Comparison of ENCODE assay signal across 8 cellular contexts in the genomic region with DNA sequence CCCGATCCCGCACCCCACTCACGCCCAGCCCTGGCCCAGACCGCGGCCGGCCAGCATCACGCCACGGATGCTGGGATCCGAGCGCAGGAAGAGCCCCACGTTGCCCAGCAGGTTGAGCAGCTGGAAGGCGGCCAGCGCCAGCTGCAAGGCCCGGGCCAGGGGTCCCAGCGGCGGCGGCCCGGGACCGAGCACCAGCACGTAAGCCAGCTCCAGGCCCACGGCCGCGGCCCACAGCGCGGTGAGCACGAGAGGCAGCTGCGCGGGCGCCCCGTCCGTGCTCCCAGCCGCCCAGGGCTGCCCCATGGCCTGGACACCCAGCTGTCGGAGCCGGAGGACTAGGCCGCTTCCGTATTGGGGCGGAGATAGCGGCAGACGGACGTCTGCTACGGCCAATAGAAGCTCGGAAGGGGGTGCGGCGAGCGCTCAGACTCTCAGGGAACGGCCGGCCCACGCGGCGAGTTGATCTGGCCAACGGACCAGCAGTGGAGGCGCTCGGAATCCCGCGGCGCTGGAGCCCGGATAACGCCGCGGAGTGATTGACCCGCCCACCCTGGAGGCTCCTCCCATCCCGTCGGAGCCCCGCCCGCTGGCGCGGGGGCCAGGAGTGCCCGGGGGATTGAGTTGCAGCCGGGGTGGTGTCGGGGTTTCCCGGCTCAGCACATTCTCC. TPM values are rescaled to one million over a fixed set of nuclear protein-coding genes. Genes with fewer than 3 reads are reported as not detected.
A peak's percentile ranks its signal among the peaks of the same experiment; 100 is the strongest.
DNase-seq lines count a peak whose midpoint lies in the region; ATAC-seq and TF ChIP-seq lines count a peak whose summit lies in the region.

A gene with protein sequence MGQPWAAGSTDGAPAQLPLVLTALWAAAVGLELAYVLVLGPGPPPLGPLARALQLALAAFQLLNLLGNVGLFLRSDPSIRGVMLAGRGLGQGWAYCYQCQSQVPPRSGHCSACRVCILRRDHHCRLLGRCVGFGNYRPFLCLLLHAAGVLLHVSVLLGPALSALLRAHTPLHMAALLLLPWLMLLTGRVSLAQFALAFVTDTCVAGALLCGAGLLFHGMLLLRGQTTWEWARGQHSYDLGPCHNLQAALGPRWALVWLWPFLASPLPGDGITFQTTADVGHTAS (minus strand): TSS at position 348 of the 667 bp plus-strand sequence. CDS start 45 bp downstream, at position 303.

- H3K27me3 ChIP-seq in cardiac muscle cell (no peaks in the 10 kb centered on the region), parathyroid adenoma (ENCODE audit: control insufficient read depth, insufficient read depth, low read length) (no peaks in the 10 kb centered on the region), transverse colon (peaks cover 11% of the 10 kb centered on the region)

- DNase-seq in GM10266 (ENCODE audit: extremely low spot score) (peak; percentile 98), NCI-H1105 treated with DMSO at 0.1 percent for 48 hours (lab: John Stamatoyannopoulos, UW) (peak; percentile 92), SW 1271 (lab: John Stamatoyannopoulos, UW) (peak; percentile 91 to 96), cardiac muscle cell (ENCODE audit: low read depth in 1 of 2, low spot score in 1 of 2) (peak; percentile 99), transverse colon (peak; percentile 97)
- DNase-seq in activated naive CD8-positive, alpha-beta T cell treated with anti-CD3 and anti-CD28 coated beads, Interleukin-2, amount 50 U/mL, for 16 hours (ENCODE audit: low read depth, low spot score), result peak; percentile 71

- TF ChIP-seq EP300 in transverse colon (IDR thresholded peaks at IDR 0.05; ENCODE audit: low read depth), result no peak

- peak; percentile 86 for ATAC-seq in HG02642 (IDR thresholded peaks at IDR 0.05; ENCODE audit: poor library complexity, unreplicated experiment)

- H2AFZ ChIP-seq in parathyroid adenoma, result peak within 1 kb of the TSS; percentile 87

- intact Hi-C loops in transverse colon (cut with DNase I; ENCODE audit: low total_unique reads), result no loop called here

- H3K36me3 ChIP-seq in cardiac muscle cell (no peaks in the 10 kb centered on the region), parathyroid adenoma (ENCODE audit: control insufficient read depth, insufficient read depth, low read length) (no peaks in the 10 kb centered on the region), transverse colon (no peaks in the 10 kb centered on the region)

- H3K27ac ChIP-seq in cardiac muscle cell (peak within 1 kb of the TSS; percentile 78), parathyroid adenoma (peak within 1 kb of the TSS; percentile 51), transverse colon (peak within 1 kb of the TSS; percentile 78 to 88 (median 86))

- peak; percentile 60 for TF ChIP-seq POLR2A in transverse colon (IDR thresholded peaks at IDR 0.05)

- WGBS in transverse colon (ENCODE audit: low coverage in 1 of 2), 2 donors, result 0% methylated on average over 20 of the region's 71 CpGs; no CpG with 5 or more reads in 1 of the 2 donors

- peak within 1 kb of the TSS; percentile 61 for H3K9ac ChIP-seq in parathyroid adenoma

- peak within 1 kb of the TSS; percentile 87 for H3K4me2 ChIP-seq in parathyroid adenoma (ENCODE audit: low read length)

- no peak for TF ChIP-seq CTCF in GM10266 (IDR thresholded peaks at IDR 0.05; ENCODE audit: control insufficient read depth, insufficient read depth, low read depth, missing control alignments)
- TF ChIP-seq CTCF in cardiac muscle cell (IDR thresholded peaks at IDR 0.05; ENCODE audit: low read depth, low read length), result no peak
- no peak for TF ChIP-seq CTCF in parathyroid adenoma (IDR thresholded peaks at IDR 0.05)
- TF ChIP-seq CTCF in transverse colon (IDR thresholded peaks at IDR 0.05), result no peak

- H3K79me2 ChIP-seq in parathyroid adenoma, result no peaks in the 10 kb centered on the region

- H3K4me1 ChIP-seq in cardiac muscle cell (ENCODE audit: low read depth) (peaks cover 4% of the 10 kb centered on the region), parathyroid adenoma (peaks cover 6% of the 10 kb centered on the region), transverse colon (peaks cover 6 to 30% (median 19%) of the 10 kb centered on the region in 4 donors)

- no peaks in the 10 kb centered on the region for H3K9me3 ChIP-seq in cardiac muscle cell (ENCODE audit: low read depth)
- H3K9me3 ChIP-seq in parathyroid adenoma (ENCODE audit: control insufficient read depth, low read length), result no peaks in the 10 kb centered on the region
- H3K9me3 ChIP-seq in transverse colon, result no peaks in the 10 kb centered on the region

- in situ Hi-C loops in transverse colon (cut with MboI; ENCODE audit: low pct_ligation_motif_present in 1 of 4, low pct_unique_long_range_greater_than_20kb in 1 of 4, low sequenced_read_pairs in 3 of 4), result no loop called here

- H3K4me3 ChIP-seq in cardiac muscle cell (peak within 1 kb of the TSS; percentile 71), parathyroid adenoma (ENCODE audit: low read depth, low read length) (peak within 1 kb of the TSS; percentile 61), transverse colon (peak within 1 kb of the TSS; percentile 48 to 92 (median 76))

RNA-seq across cellular contexts. Expression of the gene that starts here (rescaled TPM):
- total RNA-seq in cardiac muscle cell, result 14.7 and 21.6 TPM in 2 replicates
- 15.2 and 16.9 TPM in 2 replicates for polyA plus RNA-seq in cardiac muscle cell
- 10 to 100 TPM; 12.1 to 34.4 (median 13.8) TPM for total RNA-seq in transverse colon

Comparison
In these comparisons a context has a peak if more than half of its experiments do, and no peak if none do; other contexts are left out.
1. Peak in every context shown above with its lines: DNase-seq, ATAC-seq, H3K4me3 ChIP-seq and H3K27ac ChIP-seq.